Comparison of ENCODE assay signal across 9 cellular contexts in the genomic region with DNA sequence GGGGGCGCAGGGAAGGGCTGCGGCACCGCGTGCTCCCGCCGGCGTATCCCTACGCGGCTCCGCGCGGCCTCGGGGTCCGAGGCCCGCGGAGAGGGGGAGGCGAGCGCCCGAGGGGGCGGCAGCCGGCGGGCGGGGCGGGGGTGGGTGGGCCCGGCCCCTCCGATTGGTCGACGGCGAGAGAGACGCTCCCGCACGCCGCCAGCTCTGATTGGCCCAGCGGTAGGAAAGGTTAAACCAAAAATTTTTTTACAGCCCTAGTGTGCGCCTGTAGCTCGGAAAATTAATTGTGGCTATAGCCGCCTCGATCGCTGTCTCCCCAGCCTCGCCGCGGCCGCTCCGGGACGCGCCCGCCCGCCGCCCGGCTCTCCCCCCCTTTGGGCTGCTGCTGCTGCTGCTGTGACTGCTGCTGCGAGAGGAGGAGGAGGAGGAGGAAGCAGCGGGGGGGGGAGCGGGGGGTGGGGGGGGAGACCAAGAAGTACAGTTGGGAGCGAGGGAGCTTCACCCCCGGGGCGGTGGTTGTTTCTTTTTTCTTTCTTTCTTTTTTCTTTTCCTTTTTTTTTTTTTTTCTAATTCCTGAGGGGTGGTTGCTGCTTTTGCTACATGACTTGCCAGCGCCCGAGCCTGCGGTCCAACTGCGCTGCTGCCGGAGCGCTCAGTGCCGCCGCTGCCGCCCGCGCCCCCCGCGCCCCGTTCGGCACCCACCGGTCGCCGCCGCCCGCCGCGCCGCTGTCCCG. TPM values are rescaled to one million over a fixed set of nuclear protein-coding genes. Genes with fewer than 3 reads are reported as not detected.
DNase-seq lines count a peak whose midpoint lies in the region; ATAC-seq and TF ChIP-seq lines count a peak whose summit lies in the region.
"Had no signal": no experiment of that assay in that cellular context is flagged by ENCODE, and none has a peak within 500 bp of the region (broad histone marks: within the 10 kb centered on the region; RNA-seq: fewer than 3 reads in every experiment).

TSS of gene FOXG1 (plus strand) at position 283 of the 734 bp plus-strand sequence. CDS start 493 bp downstream, outside the sequence.

- DNase-seq in activated naive CD4-positive, alpha-beta T cell treated with anti-CD3 and anti-CD28 coated beads for 36 hours: no peak
- DNase-seq in activated naive CD4-positive, alpha-beta T cell treated with anti-CD3 and anti-CD28 coated beads, Interleukin-2, amount 50 U/mL, for 72 hours (ENCODE audit: low spot score in 2 of 2): no peak
- DNase-seq in NCI-H2171 (lab: John Stamatoyannopoulos, UW) (peak; percentile 74), chondrocyte (ENCODE audit: low spot score) (no peak), SIG-M5 (lab: John Stamatoyannopoulos, UW) (no peak)
- DNase-seq: DND-41 had no signal

- CTCF ChIA-PET in activated naive CD4-positive, alpha-beta T cell treated with anti-CD3 and anti-CD28 coated beads for 36 hours (lab: Charles Lee): interaction anchor here (1.0 kb wide), 1 partner anchor 16 kb away, joined by 3 read pairs; no protein-coding TSS in a partner anchor

- peak within 1 kb of the TSS; percentile 41 for H3K4me3 Mint-ChIP-seq in activated naive CD4-positive, alpha-beta T cell treated with anti-CD3 and anti-CD28 coated beads for 36 hours
- H3K4me3 Mint-ChIP-seq in chondrocyte (ENCODE audit: unreplicated experiment): peak within 1 kb of the TSS; percentile 66

- H3K9ac ChIP-seq in neural cell (ENCODE audit: low read length): peak within 1 kb of the TSS; percentile 98

- H4K20me1 ChIP-seq in neural cell (ENCODE audit: insufficient read depth): peaks cover 17% of the 10 kb centered on the region

- peaks cover 22% of the 10 kb centered on the region for H3K4me1 Mint-ChIP-seq in activated naive CD4-positive, alpha-beta T cell treated with anti-CD3 and anti-CD28 coated beads for 36 hours (ENCODE audit: low read depth)
- H3K4me1 Mint-ChIP-seq in chondrocyte (ENCODE audit: low read depth): peaks cover 9% of the 10 kb centered on the region

- no peaks in the 10 kb centered on the region for H3K9me3 Mint-ChIP-seq in activated naive CD4-positive, alpha-beta T cell treated with anti-CD3 and anti-CD28 coated beads for 36 hours
- peaks cover 2 to 25% of the 10 kb centered on the region in 2 donors for H3K9me3 Mint-ChIP-seq in activated naive CD4-positive, alpha-beta T cell treated with anti-CD3 and anti-CD28 coated beads, Interleukin-2, amount 50 U/mL, for 72 hours
- H3K9me3 Mint-ChIP-seq in chondrocyte (ENCODE audit: low read depth): no peaks in the 10 kb centered on the region

- intact Hi-C loops in activated naive CD4-positive, alpha-beta T cell treated with anti-CD3 and anti-CD28 coated beads for 36 hours (cut with micrococcal nuclease): no loop called here

- peaks cover 87% of the 10 kb centered on the region for H3K79me2 ChIP-seq in neural cell (replicated peaks; ENCODE audit: insufficient read depth, low read length)

- H3K27me3 Mint-ChIP-seq in activated naive CD4-positive, alpha-beta T cell treated with anti-CD3 and anti-CD28 coated beads for 36 hours (ENCODE audit: low read depth): peaks cover 65% of the 10 kb centered on the region
- peaks cover 72% of the 10 kb centered on the region for H3K27me3 Mint-ChIP-seq in chondrocyte (ENCODE audit: low read depth)

- no peaks in the 10 kb centered on the region for H3K9me3 ChIP-seq in neural cell (ENCODE audit: low read length)

- no peak for ATAC-seq in activated naive CD4-positive, alpha-beta T cell treated with anti-CD3 and anti-CD28 coated beads, Interleukin-2, amount 50 U/mL, for 72 hours
- ATAC-seq in GM18867 (IDR thresholded peaks at IDR 0.05; ENCODE audit: unreplicated experiment): no peak
- no peak for ATAC-seq in HG03521 (IDR thresholded peaks at IDR 0.05; ENCODE audit: unreplicated experiment)

- peaks cover 8% of the 10 kb centered on the region for H3K36me3 Mint-ChIP-seq in activated naive CD4-positive, alpha-beta T cell treated with anti-CD3 and anti-CD28 coated beads for 36 hours (ENCODE audit: low read depth)
- H3K36me3 Mint-ChIP-seq in activated naive CD4-positive, alpha-beta T cell treated with anti-CD3 and anti-CD28 coated beads, Interleukin-2, amount 50 U/mL, for 72 hours: peaks cover 19 to 41% of the 10 kb centered on the region in 2 donors
- H3K36me3 Mint-ChIP-seq in chondrocyte (ENCODE audit: low read depth): peaks cover 5% of the 10 kb centered on the region

- TF ChIP-seq EP300 in neural cell (conservative IDR thresholded peaks at IDR 0.05; ENCODE audit: poor library complexity, severe bottlenecking): no peak

- no peak for TF ChIP-seq RAD21 in neural cell (conservative IDR thresholded peaks at IDR 0.05)

- H3K9me2 ChIP-seq in neural cell (ENCODE audit: insufficient read depth, low read length): no peaks in the 10 kb centered on the region

- H2AFZ ChIP-seq in neural cell (ENCODE audit: low read depth, low read length): no peak within 1 kb of the TSS

- no peak for TF ChIP-seq CTCF in chondrocyte (IDR thresholded peaks at IDR 0.05)
- TF ChIP-seq CTCF in neural cell (IDR thresholded peaks at IDR 0.05; ENCODE audit: poor library complexity, severe bottlenecking): no peak

- peak within 1 kb of the TSS; percentile 100 for H3K27ac ChIP-seq in neural cell (ENCODE audit: low read length)

- H3K27me3 ChIP-seq in neural cell (ENCODE audit: insufficient read depth, low read depth, low read length): no peaks in the 10 kb centered on the region

- H3K27ac Mint-ChIP-seq in activated naive CD4-positive, alpha-beta T cell treated with anti-CD3 and anti-CD28 coated beads for 36 hours: no peak within 1 kb of the TSS
- peak within 1 kb of the TSS in 1 of 2 donors; percentile 87 for H3K27ac Mint-ChIP-seq in activated naive CD4-positive, alpha-beta T cell treated with anti-CD3 and anti-CD28 coated beads, Interleukin-2, amount 50 U/mL, for 72 hours
- peak within 1 kb of the TSS; percentile 13 for H3K27ac Mint-ChIP-seq in chondrocyte (ENCODE audit: unreplicated experiment)

- H3K4me2 ChIP-seq in neural cell (ENCODE audit: low read length): peak within 1 kb of the TSS; percentile 85

- peaks cover 27% of the 10 kb centered on the region for H3F3A ChIP-seq in neural cell (ENCODE audit: insufficient read depth, low read length, poor library complexity, severe bottlenecking)

- H3K4me3 ChIP-seq in neural cell (ENCODE audit: low read length): peak within 1 kb of the TSS; percentile 89

- peaks cover 16% of the 10 kb centered on the region for H3K36me3 ChIP-seq in neural cell (ENCODE audit: insufficient read depth, low read length)

TF ChIP-seq in neural cell, 6 proteins besides CTCF, POLR2A, EP300 and RAD21:
- TF ChIP-seq SMC3 (conservative IDR thresholded peaks at IDR 0.05; ENCODE audit: poor library complexity) (no peak), TAF1 (IDR thresholded peaks at IDR 0.05; ENCODE audit: low read depth) (peak; percentile 82), POLR2AphosphoS5 (IDR thresholded peaks at IDR 0.05) (peak; percentile 87), MXI1 (conservative IDR thresholded peaks at IDR 0.05; ENCODE audit: poor library complexity, severe bottlenecking) (no peak), EZH2 (IDR thresholded peaks at IDR 0.05; ENCODE audit: borderline replicate concordance, insufficient read depth, low read length, poor library complexity, severe bottlenecking) (no peak)
- TF ChIP-seq, protein P1, sequence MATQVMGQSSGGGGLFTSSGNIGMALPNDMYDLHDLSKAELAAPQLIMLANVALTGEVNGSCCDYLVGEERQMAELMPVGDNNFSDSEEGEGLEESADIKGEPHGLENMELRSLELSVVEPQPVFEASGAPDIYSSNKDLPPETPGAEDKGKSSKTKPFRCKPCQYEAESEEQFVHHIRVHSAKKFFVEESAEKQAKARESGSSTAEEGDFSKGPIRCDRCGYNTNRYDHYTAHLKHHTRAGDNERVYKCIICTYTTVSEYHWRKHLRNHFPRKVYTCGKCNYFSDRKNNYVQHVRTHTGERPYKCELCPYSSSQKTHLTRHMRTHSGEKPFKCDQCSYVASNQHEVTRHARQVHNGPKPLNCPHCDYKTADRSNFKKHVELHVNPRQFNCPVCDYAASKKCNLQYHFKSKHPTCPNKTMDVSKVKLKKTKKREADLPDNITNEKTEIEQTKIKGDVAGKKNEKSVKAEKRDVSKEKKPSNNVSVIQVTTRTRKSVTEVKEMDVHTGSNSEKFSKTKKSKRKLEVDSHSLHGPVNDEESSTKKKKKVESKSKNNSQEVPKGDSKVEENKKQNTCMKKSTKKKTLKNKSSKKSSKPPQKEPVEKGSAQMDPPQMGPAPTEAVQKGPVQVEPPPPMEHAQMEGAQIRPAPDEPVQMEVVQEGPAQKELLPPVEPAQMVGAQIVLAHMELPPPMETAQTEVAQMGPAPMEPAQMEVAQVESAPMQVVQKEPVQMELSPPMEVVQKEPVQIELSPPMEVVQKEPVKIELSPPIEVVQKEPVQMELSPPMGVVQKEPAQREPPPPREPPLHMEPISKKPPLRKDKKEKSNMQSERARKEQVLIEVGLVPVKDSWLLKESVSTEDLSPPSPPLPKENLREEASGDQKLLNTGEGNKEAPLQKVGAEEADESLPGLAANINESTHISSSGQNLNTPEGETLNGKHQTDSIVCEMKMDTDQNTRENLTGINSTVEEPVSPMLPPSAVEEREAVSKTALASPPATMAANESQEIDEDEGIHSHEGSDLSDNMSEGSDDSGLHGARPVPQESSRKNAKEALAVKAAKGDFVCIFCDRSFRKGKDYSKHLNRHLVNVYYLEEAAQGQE (IDR thresholded peaks at IDR 0.05; ENCODE audit: borderline replicate concordance): peak; percentile 68

RNA-seq across cellular contexts. Expression of gene FOXG1, which starts in this region (rescaled TPM):
- total RNA-seq in activated naive CD4-positive, alpha-beta T cell treated with anti-CD3 and anti-CD28 coated beads for 36 hours: not detected
- total RNA-seq in activated naive CD4-positive, alpha-beta T cell treated with anti-CD3 and anti-CD28 coated beads, Interleukin-2, amount 50 U/mL, for 72 hours: not detected
- total RNA-seq in chondrocyte: not detected in 3 replicates
- 53.5 and 54.0 TPM in 2 replicates for polyA plus RNA-seq in neural cell
- 66.0 and 87.2 TPM in 2 replicates for polyA minus RNA-seq in neural cell
